1 cellular context compared by ENCODE assay signal in the genomic region with DNA sequence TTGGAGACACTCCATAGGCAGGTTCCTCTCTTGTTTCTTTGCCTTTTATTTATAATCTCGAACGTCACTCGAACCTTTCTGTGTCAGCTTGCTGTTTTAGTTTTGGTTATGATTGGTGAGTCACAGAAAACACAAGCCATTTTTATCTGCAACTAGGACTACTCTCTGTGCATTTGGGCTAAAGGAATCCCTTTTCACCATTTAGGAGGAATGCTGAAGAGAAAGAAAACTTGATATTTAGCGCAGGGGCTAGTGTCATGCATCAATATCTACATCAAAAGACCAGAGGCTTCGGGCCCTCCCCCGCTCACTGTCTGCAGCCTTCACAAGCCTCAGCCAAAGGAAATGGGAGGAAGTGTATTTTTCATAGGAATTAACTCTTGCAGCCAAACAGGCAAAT.
TF ChIP-seq lines count a peak whose summit lies in the region.

No MANE protein-coding gene starts in this region.

TF ChIP-seq in H1, 55 proteins besides CTCF, POLR2A, EP300 and RAD21 (continued from another document):
- TF ChIP-seq, protein P1, sequence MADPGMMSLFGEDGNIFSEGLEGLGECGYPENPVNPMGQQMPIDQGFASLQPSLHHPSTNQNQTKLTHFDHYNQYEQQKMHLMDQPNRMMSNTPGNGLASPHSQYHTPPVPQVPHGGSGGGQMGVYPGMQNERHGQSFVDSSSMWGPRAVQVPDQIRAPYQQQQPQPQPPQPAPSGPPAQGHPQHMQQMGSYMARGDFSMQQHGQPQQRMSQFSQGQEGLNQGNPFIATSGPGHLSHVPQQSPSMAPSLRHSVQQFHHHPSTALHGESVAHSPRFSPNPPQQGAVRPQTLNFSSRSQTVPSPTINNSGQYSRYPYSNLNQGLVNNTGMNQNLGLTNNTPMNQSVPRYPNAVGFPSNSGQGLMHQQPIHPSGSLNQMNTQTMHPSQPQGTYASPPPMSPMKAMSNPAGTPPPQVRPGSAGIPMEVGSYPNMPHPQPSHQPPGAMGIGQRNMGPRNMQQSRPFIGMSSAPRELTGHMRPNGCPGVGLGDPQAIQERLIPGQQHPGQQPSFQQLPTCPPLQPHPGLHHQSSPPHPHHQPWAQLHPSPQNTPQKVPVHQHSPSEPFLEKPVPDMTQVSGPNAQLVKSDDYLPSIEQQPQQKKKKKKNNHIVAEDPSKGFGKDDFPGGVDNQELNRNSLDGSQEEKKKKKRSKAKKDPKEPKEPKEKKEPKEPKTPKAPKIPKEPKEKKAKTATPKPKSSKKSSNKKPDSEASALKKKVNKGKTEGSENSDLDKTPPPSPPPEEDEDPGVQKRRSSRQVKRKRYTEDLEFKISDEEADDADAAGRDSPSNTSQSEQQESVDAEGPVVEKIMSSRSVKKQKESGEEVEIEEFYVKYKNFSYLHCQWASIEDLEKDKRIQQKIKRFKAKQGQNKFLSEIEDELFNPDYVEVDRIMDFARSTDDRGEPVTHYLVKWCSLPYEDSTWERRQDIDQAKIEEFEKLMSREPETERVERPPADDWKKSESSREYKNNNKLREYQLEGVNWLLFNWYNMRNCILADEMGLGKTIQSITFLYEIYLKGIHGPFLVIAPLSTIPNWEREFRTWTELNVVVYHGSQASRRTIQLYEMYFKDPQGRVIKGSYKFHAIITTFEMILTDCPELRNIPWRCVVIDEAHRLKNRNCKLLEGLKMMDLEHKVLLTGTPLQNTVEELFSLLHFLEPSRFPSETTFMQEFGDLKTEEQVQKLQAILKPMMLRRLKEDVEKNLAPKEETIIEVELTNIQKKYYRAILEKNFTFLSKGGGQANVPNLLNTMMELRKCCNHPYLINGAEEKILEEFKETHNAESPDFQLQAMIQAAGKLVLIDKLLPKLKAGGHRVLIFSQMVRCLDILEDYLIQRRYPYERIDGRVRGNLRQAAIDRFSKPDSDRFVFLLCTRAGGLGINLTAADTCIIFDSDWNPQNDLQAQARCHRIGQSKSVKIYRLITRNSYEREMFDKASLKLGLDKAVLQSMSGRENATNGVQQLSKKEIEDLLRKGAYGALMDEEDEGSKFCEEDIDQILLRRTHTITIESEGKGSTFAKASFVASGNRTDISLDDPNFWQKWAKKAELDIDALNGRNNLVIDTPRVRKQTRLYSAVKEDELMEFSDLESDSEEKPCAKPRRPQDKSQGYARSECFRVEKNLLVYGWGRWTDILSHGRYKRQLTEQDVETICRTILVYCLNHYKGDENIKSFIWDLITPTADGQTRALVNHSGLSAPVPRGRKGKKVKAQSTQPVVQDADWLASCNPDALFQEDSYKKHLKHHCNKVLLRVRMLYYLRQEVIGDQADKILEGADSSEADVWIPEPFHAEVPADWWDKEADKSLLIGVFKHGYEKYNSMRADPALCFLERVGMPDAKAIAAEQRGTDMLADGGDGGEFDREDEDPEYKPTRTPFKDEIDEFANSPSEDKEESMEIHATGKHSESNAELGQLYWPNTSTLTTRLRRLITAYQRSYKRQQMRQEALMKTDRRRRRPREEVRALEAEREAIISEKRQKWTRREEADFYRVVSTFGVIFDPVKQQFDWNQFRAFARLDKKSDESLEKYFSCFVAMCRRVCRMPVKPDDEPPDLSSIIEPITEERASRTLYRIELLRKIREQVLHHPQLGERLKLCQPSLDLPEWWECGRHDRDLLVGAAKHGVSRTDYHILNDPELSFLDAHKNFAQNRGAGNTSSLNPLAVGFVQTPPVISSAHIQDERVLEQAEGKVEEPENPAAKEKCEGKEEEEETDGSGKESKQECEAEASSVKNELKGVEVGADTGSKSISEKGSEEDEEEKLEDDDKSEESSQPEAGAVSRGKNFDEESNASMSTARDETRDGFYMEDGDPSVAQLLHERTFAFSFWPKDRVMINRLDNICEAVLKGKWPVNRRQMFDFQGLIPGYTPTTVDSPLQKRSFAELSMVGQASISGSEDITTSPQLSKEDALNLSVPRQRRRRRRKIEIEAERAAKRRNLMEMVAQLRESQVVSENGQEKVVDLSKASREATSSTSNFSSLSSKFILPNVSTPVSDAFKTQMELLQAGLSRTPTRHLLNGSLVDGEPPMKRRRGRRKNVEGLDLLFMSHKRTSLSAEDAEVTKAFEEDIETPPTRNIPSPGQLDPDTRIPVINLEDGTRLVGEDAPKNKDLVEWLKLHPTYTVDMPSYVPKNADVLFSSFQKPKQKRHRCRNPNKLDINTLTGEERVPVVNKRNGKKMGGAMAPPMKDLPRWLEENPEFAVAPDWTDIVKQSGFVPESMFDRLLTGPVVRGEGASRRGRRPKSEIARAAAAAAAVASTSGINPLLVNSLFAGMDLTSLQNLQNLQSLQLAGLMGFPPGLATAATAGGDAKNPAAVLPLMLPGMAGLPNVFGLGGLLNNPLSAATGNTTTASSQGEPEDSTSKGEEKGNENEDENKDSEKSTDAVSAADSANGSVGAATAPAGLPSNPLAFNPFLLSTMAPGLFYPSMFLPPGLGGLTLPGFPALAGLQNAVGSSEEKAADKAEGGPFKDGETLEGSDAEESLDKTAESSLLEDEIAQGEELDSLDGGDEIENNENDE (IDR thresholded peaks at IDR 0.05; ENCODE audit: insufficient replicate concordance, low read length): no peak
- TF ChIP-seq MAFK (IDR thresholded peaks at IDR 0.05; ENCODE audit: low read depth, low read length): no peak
- TF ChIP-seq SIN3A (conservative IDR thresholded peaks at IDR 0.05 in 1 of 2, IDR thresholded peaks at IDR 0.05 in 1 of 2; ENCODE audit: low read depth in 1 of 2, low read length in 2 of 2): no peak
- no peak for TF ChIP-seq KDM5A (IDR thresholded peaks at IDR 0.05; ENCODE audit: low read length)
- TF ChIP-seq CTBP2 (IDR thresholded peaks at IDR 0.05; ENCODE audit: borderline replicate concordance, insufficient read depth, insufficient read length, low read length): no peak
- TF ChIP-seq RFX5 (IDR thresholded peaks at IDR 0.05; ENCODE audit: borderline replicate concordance, low read depth, low read length): no peak
- no peak for TF ChIP-seq EZH2 (IDR thresholded peaks at IDR 0.05; ENCODE audit: low read depth, low read length, severe bottlenecking)
- no peak for TF ChIP-seq RXRA (IDR thresholded peaks at IDR 0.05; ENCODE audit: insufficient read depth, low read depth, low read length)
- TF ChIP-seq SIRT6 (IDR thresholded peaks at IDR 0.05; ENCODE audit: low read length): no peak
